Comparison of ENCODE assay signal across 9 cellular contexts in genomic region chr4:154490589-154491340, GRCh38. TPM values are rescaled to one million over a fixed set of nuclear protein-coding genes. Genes with fewer than 3 reads are reported as not detected.
DNase-seq lines count a peak whose midpoint lies in the region; ATAC-seq, FAIRE-seq and TF ChIP-seq lines count a peak whose summit lies in the region.
"Had no signal": no experiment of that assay in that cellular context is flagged by ENCODE, and none has a peak within 500 bp of the region (broad histone marks: within the 10 kb centered on the region; RNA-seq: fewer than 3 reads in every experiment).

No MANE protein-coding gene starts in this region.

- peak overlapping the region; percentile 71 for H3K27ac ChIP-seq in BLaER1
- no peak overlapping the region for H3K27ac ChIP-seq in lung (ENCODE audit: low read depth in 1 of 2, low read length in 1 of 2)
- H3K27ac ChIP-seq in urinary bladder (ENCODE audit: low read depth), result no peak overlapping the region

- H3K27me3 ChIP-seq in BLaER1 (no peaks in the 10 kb centered on the region), lung (ENCODE audit: control insufficient read depth, insufficient read depth) (peaks cover 20% of the 10 kb centered on the region)

- peaks cover 0 to 9% (median 3%) of the 10 kb centered on the region in 5 experiments for H3K9me3 Mint-ChIP-seq in brain

- H3K4me1 Mint-ChIP-seq in brain, result peaks cover 11% of the 10 kb centered on the region

- WGBS in lung, 2 donors, result 4% methylated on average over 70 to 76 of the region's 76 CpGs
- WGBS in urinary bladder, result 2% methylated on average over 76 of the region's 76 CpGs

- no peaks in the 10 kb centered on the region for H4K20me1 ChIP-seq in BLaER1

- H3K27ac Mint-ChIP-seq in brain, result peak overlapping the region in 4 of 5 experiments; percentile 9 to 78 (median 48)

- peak overlapping the region; percentile 84 to 94 (median 88) for H3K4me3 Mint-ChIP-seq in brain

- H3K9me3 ChIP-seq in BLaER1 (peaks cover 17% of the 10 kb centered on the region), lung (ENCODE audit: control insufficient read depth in 2 of 2, insufficient read depth in 1 of 2, low read length in 1 of 2) (peaks cover 0 to 15% of the 10 kb centered on the region in 2 donors)

- ATAC-seq in HG03354 (IDR thresholded peaks at IDR 0.05; ENCODE audit: poor library complexity, severe bottlenecking, unreplicated experiment), result peak; percentile 68
- ATAC-seq in lung (ENCODE audit: insufficient read depth, low FRiP score), result peak; percentile 36

- FAIRE-seq in GM19239 (lab: Jason Lieb, UNC), result peak; percentile 70
- FAIRE-seq: colon had no signal

- peak; percentile 53 for DNase-seq in GM19239 (ENCODE audit: insufficient read length, low spot score)
- DNase-seq in lung (ENCODE audit: low spot score), result no peak
- DNase-seq in NOMO-1 treated with DMSO at 0.1 percent for 48 hours (lab: John Stamatoyannopoulos, UW; ENCODE audit: unreplicated experiment), result no peak
- no peak for DNase-seq in NK-92 (lab: John Stamatoyannopoulos, UW; ENCODE audit: unreplicated experiment)

- no peaks in the 10 kb centered on the region for H3K36me3 Mint-ChIP-seq in brain

- H3K36me3 ChIP-seq in BLaER1 (peaks cover 23% of the 10 kb centered on the region; the same call in 1 of the 2 replicates), lung (ENCODE audit: control insufficient read depth in 2 of 2, insufficient read depth in 2 of 2, low read length in 2 of 2) (no peaks in the 10 kb centered on the region), urinary bladder (ENCODE audit: insufficient read depth) (no peaks in the 10 kb centered on the region)

- H3K9ac ChIP-seq in BLaER1, result peak overlapping the region; percentile 79

- peaks cover 82% of the 10 kb centered on the region for H3K27me3 Mint-ChIP-seq in brain

- H3K4me3 ChIP-seq in BLaER1 (peak overlapping the region; percentile 76), lung (no peak overlapping the region), urinary bladder (ENCODE audit: low read depth, low read length) (peak overlapping the region; percentile 37)

- H3K4me2 ChIP-seq in BLaER1, result peak overlapping the region; percentile 81

- no peak for TF ChIP-seq CTCF in brain (conservative IDR thresholded peaks at IDR 0.05)
- no peak for TF ChIP-seq CTCF in lung (IDR thresholded peaks at IDR 0.05; ENCODE audit: control extremely low read depth, extremely low read depth)

- peaks cover 61% of the 10 kb centered on the region for H3K4me1 ChIP-seq in BLaER1
- H3K4me1 ChIP-seq in lung (ENCODE audit: control insufficient read depth in 2 of 2, insufficient read depth in 2 of 2, low read length in 2 of 2), result peaks cover 0 to 15% of the 10 kb centered on the region in 2 donors
- no peaks in the 10 kb centered on the region for H3K4me1 ChIP-seq in urinary bladder (ENCODE audit: insufficient read depth)

RNA-seq across cellular contexts. Expression of gene DCHS2, which starts 0.8 kb away (rescaled TPM):
- polyA plus RNA-seq in brain (ENCODE audit: insufficient read depth, low read depth, low replicate concordance) (0.41 TPM), lung (under 1 TPM; 0.02 to 0.05 TPM), urinary bladder (1.2 TPM)
- total RNA-seq in lung (10 to 100 TPM in 1 of 2 donors, 1 to 10 TPM in 1; 1.0 to 13.4 TPM), urinary bladder (14.0 TPM)

RNA-seq across cellular contexts. Expression of gene PLRG1, which starts 59.4 kb away (rescaled TPM):
- 21.8 TPM for polyA plus RNA-seq in brain (ENCODE audit: insufficient read depth, low read depth, low replicate concordance)
- 10 to 100 TPM; 61.4 to 62.6 TPM for total RNA-seq in lung
- 10 to 100 TPM; 47.0 to 59.7 TPM for polyA plus RNA-seq in lung
- total RNA-seq in urinary bladder, result 78.4 TPM
- polyA plus RNA-seq in urinary bladder, result 43.1 TPM
